1 cellular context compared by ENCODE assay signal in genomic region chr16:21554795-21555585, GRCh38.
TF ChIP-seq lines count a peak whose summit lies in the region.

No MANE protein-coding gene starts in this region.

TF ChIP-seq in H1, 55 proteins besides CTCF, POLR2A, EP300 and RAD21:
- TF ChIP-seq CHD7 (IDR thresholded peaks at IDR 0.05; ENCODE audit: insufficient replicate concordance, low read length), result no peak
- TF ChIP-seq FOSL1 (IDR thresholded peaks at IDR 0.05; ENCODE audit: insufficient read depth, low read depth, low read length), result no peak
- TF ChIP-seq TAF1 (IDR thresholded peaks at IDR 0.05; ENCODE audit: low read depth, low read length), result peak; percentile 56
- TF ChIP-seq SIN3A (conservative IDR thresholded peaks at IDR 0.05 in 1 of 2, IDR thresholded peaks at IDR 0.05 in 1 of 2; ENCODE audit: low read depth in 1 of 2, low read length in 2 of 2), result peak in 1 of 2 experiments; percentile 70; a peak in 2 of 4 replicates
- TF ChIP-seq CBX5 (IDR thresholded peaks at IDR 0.05; ENCODE audit: low read depth, low read length), result no peak
- TF ChIP-seq ATF2 (IDR thresholded peaks at IDR 0.05; ENCODE audit: low read length), result no peak
- TF ChIP-seq SIX5 (IDR thresholded peaks at IDR 0.05; ENCODE audit: low read depth, low read length), result no peak
- no peak for TF ChIP-seq BACH1 (IDR thresholded peaks at IDR 0.05; ENCODE audit: low read length)
- TF ChIP-seq TAF7 (optimal IDR thresholded peaks at IDR 0.05; ENCODE audit: borderline replicate concordance, low read depth, low read length), result no peak
- TF ChIP-seq USF2 (IDR thresholded peaks at IDR 0.05; ENCODE audit: low read length), result no peak
- TF ChIP-seq POU5F1 (IDR thresholded peaks at IDR 0.05; ENCODE audit: low read depth, low read length), result no peak
- TF ChIP-seq KDM5A (IDR thresholded peaks at IDR 0.05; ENCODE audit: low read length), result no peak
- no peak for TF ChIP-seq EZH2 (IDR thresholded peaks at IDR 0.05; ENCODE audit: low read depth, low read length, severe bottlenecking)
- TF ChIP-seq ZNF274 (IDR thresholded peaks at IDR 0.05; ENCODE audit: borderline replicate concordance, extremely low read depth, low read length), result no peak
- TF ChIP-seq NANOG (IDR thresholded peaks at IDR 0.05; ENCODE audit: insufficient read depth, low read depth, low read length, poor library complexity, severe bottlenecking), result peak; percentile 50
- TF ChIP-seq MAFK (IDR thresholded peaks at IDR 0.05; ENCODE audit: low read depth, low read length), result no peak
- TF ChIP-seq E2F6 (IDR thresholded peaks at IDR 0.05), result peak; percentile 28; the same call in 1 of the 2 replicates
- 0 out of 2 replicates have a peak, but pooled peaks have one; percentile 48 for TF ChIP-seq YY1 (IDR thresholded peaks at IDR 0.05; ENCODE audit: low read depth, low read length)
- no peak for TF ChIP-seq SAP30 (IDR thresholded peaks at IDR 0.05; ENCODE audit: insufficient read depth, insufficient replicate concordance, low read length)
- TF ChIP-seq KDM1A (IDR thresholded peaks at IDR 0.05; ENCODE audit: borderline replicate concordance, low read length), result no peak
- TF ChIP-seq ATF3 (IDR thresholded peaks at IDR 0.05; ENCODE audit: insufficient read depth, low read depth, low read length), result no peak
- TF ChIP-seq CEBPB (IDR thresholded peaks at IDR 0.05; ENCODE audit: low read depth, low read length), result no peak; the same call in 1 of the 2 replicates
- no peak for TF ChIP-seq HDAC6 (IDR thresholded peaks at IDR 0.05; ENCODE audit: low read depth, low read length)
- no peak for TF ChIP-seq JUND (IDR thresholded peaks at IDR 0.05; ENCODE audit: low read length)
- TF ChIP-seq CREB1 (IDR thresholded peaks at IDR 0.05), result no peak
- no peak for TF ChIP-seq NRF1 (IDR thresholded peaks at IDR 0.05; ENCODE audit: low read depth, low read length)
- TF ChIP-seq POLR2AphosphoS5 (IDR thresholded peaks at IDR 0.05; ENCODE audit: low read depth, low read length), result no peak
- TF ChIP-seq ASH2L (IDR thresholded peaks at IDR 0.05; ENCODE audit: low read length), result peak; percentile 56
- TF ChIP-seq EGR1 (IDR thresholded peaks at IDR 0.05; ENCODE audit: borderline replicate concordance, low read depth, low read length), result no peak
- TF ChIP-seq MAX (IDR thresholded peaks at IDR 0.05), result peak; percentile 83
- peak; percentile 73 for TF ChIP-seq CTBP2 (IDR thresholded peaks at IDR 0.05; ENCODE audit: borderline replicate concordance, insufficient read depth, insufficient read length, low read length)
- no peak for TF ChIP-seq BCL11A (IDR thresholded peaks at IDR 0.05; ENCODE audit: low read depth in 2 of 2, low read length in 2 of 2)
- no peak for TF ChIP-seq SRF (IDR thresholded peaks at IDR 0.05; ENCODE audit: low read depth, low read length)
- TF ChIP-seq CBX8 (IDR thresholded peaks at IDR 0.05; ENCODE audit: borderline replicate concordance, low read depth, low read length), result no peak
- no peak for TF ChIP-seq SUZ12 (IDR thresholded peaks at IDR 0.05; ENCODE audit: low read length)
- no peak for TF ChIP-seq SP4 (IDR thresholded peaks at IDR 0.05; ENCODE audit: low read length)
- peak; percentile 75; the same call in 1 of the 2 replicates for TF ChIP-seq GABPA (IDR thresholded peaks at IDR 0.05; ENCODE audit: borderline replicate concordance, insufficient read depth, low read length)
- TF ChIP-seq RBBP5 (IDR thresholded peaks at IDR 0.05; ENCODE audit: borderline replicate concordance, low read depth, low read length), result no peak
- no peak for TF ChIP-seq SP2 (IDR thresholded peaks at IDR 0.05; ENCODE audit: low read length)
- no peak for TF ChIP-seq SIRT6 (IDR thresholded peaks at IDR 0.05; ENCODE audit: low read length)
- TF ChIP-seq PHF8 (conservative IDR thresholded peaks at IDR 0.05; ENCODE audit: low read depth, low read length), result no peak
- 0 out of 2 replicates have a peak, but pooled peaks have one; percentile 17 for TF ChIP-seq SP1 (IDR thresholded peaks at IDR 0.05; ENCODE audit: low read depth, low read length)
- no peak for TF ChIP-seq RXRA (IDR thresholded peaks at IDR 0.05; ENCODE audit: insufficient read depth, low read depth, low read length)
- TF ChIP-seq HDAC2 (IDR thresholded peaks at IDR 0.05; ENCODE audit: borderline replicate concordance in 1 of 2, low read depth in 2 of 2, low read length in 2 of 2), result no peak
- TF ChIP-seq RFX5 (IDR thresholded peaks at IDR 0.05; ENCODE audit: borderline replicate concordance, low read depth, low read length), result no peak
- TF ChIP-seq TBP (IDR thresholded peaks at IDR 0.05; ENCODE audit: low read depth, low read length), result 0 out of 2 replicates have a peak, but pooled peaks have one; percentile 41
- peak; percentile 87; the same call in 1 of the 2 replicates for TF ChIP-seq TCF12 (IDR thresholded peaks at IDR 0.05; ENCODE audit: low read depth, low read length)
- no peak for TF ChIP-seq GTF2F1 (IDR thresholded peaks at IDR 0.05; ENCODE audit: borderline replicate concordance, low read depth, low read length)
- TF ChIP-seq TEAD4 (IDR thresholded peaks at IDR 0.05; ENCODE audit: low read depth, low read length), result peak; percentile 46; the same call in 1 of the 2 replicates
- no peak for TF ChIP-seq RNF2 (IDR thresholded peaks at IDR 0.05; ENCODE audit: borderline replicate concordance, low read depth, low read length, missing control alignments, poor library complexity, severe bottlenecking)
- no peak for TF ChIP-seq CHD1 (IDR thresholded peaks at IDR 0.05; ENCODE audit: low read depth, low read length)
- no peak for TF ChIP-seq JUN (IDR thresholded peaks at IDR 0.05; ENCODE audit: low read depth, low read length)
- no peak for TF ChIP-seq CHD2 (IDR thresholded peaks at IDR 0.05; ENCODE audit: low read length)
- no peak for TF ChIP-seq BRCA1 (IDR thresholded peaks at IDR 0.05; ENCODE audit: low read depth, low read length)
- TF ChIP-seq KDM4A (IDR thresholded peaks at IDR 0.05; ENCODE audit: low read depth, low read length, severe bottlenecking), result no peak
TF ChIP-seq in H1: peak in this region for 13.
